1 cellular context compared by ENCODE assay signal in the genomic region with DNA sequence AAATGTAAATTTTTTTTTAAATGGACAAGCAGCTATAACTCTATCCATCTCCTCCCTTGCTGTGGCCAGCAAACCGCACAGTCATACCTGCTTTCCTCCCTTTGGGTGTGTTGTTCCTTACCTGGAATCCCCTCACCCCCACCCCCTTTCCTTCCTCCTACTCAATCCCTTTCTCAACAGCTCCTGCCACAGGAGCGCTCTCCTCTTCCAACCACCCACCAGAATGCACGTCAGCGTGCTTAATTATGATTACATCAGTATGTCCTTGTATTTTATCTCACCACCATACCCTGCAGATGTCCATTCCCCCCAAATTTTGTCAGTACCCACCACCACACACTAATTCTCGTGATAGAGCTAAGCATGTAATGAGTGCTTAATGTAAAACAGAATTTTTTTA.
TF ChIP-seq lines count a peak whose summit lies in the region.

No MANE protein-coding gene starts in this region.

TF ChIP-seq in GM23338, 12 proteins besides CTCF, POLR2A, EP300 and RAD21:
- TF ChIP-seq, protein P1, sequence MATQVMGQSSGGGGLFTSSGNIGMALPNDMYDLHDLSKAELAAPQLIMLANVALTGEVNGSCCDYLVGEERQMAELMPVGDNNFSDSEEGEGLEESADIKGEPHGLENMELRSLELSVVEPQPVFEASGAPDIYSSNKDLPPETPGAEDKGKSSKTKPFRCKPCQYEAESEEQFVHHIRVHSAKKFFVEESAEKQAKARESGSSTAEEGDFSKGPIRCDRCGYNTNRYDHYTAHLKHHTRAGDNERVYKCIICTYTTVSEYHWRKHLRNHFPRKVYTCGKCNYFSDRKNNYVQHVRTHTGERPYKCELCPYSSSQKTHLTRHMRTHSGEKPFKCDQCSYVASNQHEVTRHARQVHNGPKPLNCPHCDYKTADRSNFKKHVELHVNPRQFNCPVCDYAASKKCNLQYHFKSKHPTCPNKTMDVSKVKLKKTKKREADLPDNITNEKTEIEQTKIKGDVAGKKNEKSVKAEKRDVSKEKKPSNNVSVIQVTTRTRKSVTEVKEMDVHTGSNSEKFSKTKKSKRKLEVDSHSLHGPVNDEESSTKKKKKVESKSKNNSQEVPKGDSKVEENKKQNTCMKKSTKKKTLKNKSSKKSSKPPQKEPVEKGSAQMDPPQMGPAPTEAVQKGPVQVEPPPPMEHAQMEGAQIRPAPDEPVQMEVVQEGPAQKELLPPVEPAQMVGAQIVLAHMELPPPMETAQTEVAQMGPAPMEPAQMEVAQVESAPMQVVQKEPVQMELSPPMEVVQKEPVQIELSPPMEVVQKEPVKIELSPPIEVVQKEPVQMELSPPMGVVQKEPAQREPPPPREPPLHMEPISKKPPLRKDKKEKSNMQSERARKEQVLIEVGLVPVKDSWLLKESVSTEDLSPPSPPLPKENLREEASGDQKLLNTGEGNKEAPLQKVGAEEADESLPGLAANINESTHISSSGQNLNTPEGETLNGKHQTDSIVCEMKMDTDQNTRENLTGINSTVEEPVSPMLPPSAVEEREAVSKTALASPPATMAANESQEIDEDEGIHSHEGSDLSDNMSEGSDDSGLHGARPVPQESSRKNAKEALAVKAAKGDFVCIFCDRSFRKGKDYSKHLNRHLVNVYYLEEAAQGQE (IDR thresholded peaks at IDR 0.05; ENCODE audit: unreplicated experiment): no peak
- TF ChIP-seq POLR2AphosphoS5 (IDR thresholded peaks at IDR 0.05; ENCODE audit: low read depth): no peak
- no peak for TF ChIP-seq ZNF462 (CRISPR knock-in tag; IDR thresholded peaks at IDR 0.05)
- no peak for TF ChIP-seq ZNF331 (CRISPR knock-in tag; IDR thresholded peaks at IDR 0.05; ENCODE audit: low read depth)
- no peak for TF ChIP-seq ETS1 (IDR thresholded peaks at IDR 0.05)
- no peak for TF ChIP-seq NANOG (IDR thresholded peaks at IDR 0.05; ENCODE audit: borderline replicate concordance)
- no peak for TF ChIP-seq EZH2 (IDR thresholded peaks at IDR 0.05; ENCODE audit: low read depth, unreplicated experiment)
- no peak for TF ChIP-seq STAT1 (IDR thresholded peaks at IDR 0.05; ENCODE audit: unreplicated experiment)
- no peak for TF ChIP-seq EZH2phosphoT487 (IDR thresholded peaks at IDR 0.05; ENCODE audit: unreplicated experiment)
- no peak for TF ChIP-seq ZNF114 (CRISPR knock-in tag; IDR thresholded peaks at IDR 0.05)
- no peak for TF ChIP-seq CREB1 (CRISPR knock-in tag; IDR thresholded peaks at IDR 0.05; ENCODE audit: low read depth)
- TF ChIP-seq JUNB (IDR thresholded peaks at IDR 0.05; ENCODE audit: unreplicated experiment): no peak
